ENCODE assay signal across 8 cellular contexts in genomic region chrX:14095702-14096101, GRCh38.
DNase-seq lines count a peak whose midpoint lies in the region; ATAC-seq and TF ChIP-seq lines count a peak whose summit lies in the region.

No MANE protein-coding gene starts in this region.

- H3K27me3 Mint-ChIP-seq in T-helper 2 cell treated with Interferon-gamma antibody and Interleukin-4, amounts not matched to agents 5 μg/mL and 100 μg/mL, for 36 hours (ENCODE audit: low read depth) = no peaks in the 10 kb centered on the region
- H3K27me3 Mint-ChIP-seq in type B pancreatic cell = no peaks in the 10 kb centered on the region

- no peak overlapping the region for H2BK120ac ChIP-seq in mesendoderm (ENCODE audit: low read depth, low read length)

- H3K56ac ChIP-seq in mesendoderm (ENCODE audit: low read length) = no peak overlapping the region

- H3K79me2 ChIP-seq in mesendoderm (ENCODE audit: control insufficient read depth, insufficient read depth, low read length) = no peaks in the 10 kb centered on the region

- H3K9me3 Mint-ChIP-seq in T-helper 2 cell treated with Interferon-gamma antibody and Interleukin-4, amounts not matched to agents 5 μg/mL and 100 μg/mL, for 36 hours = no peaks in the 10 kb centered on the region
- no peaks in the 10 kb centered on the region for H3K9me3 Mint-ChIP-seq in type B pancreatic cell

- H3K4me3 Mint-ChIP-seq in T-helper 2 cell treated with Interferon-gamma antibody and Interleukin-4, amounts not matched to agents 5 μg/mL and 100 μg/mL, for 36 hours = no peak overlapping the region
- H3K4me3 Mint-ChIP-seq in type B pancreatic cell = no peak overlapping the region

- H3K4me2 ChIP-seq in mesendoderm (ENCODE audit: low read length) = no peak overlapping the region

- H3K79me1 ChIP-seq in mesendoderm (ENCODE audit: low read length) = no peaks in the 10 kb centered on the region

- no peak overlapping the region for H4K5ac ChIP-seq in mesendoderm (ENCODE audit: low read length)

- TF ChIP-seq CTCF in choroid plexus epithelial cell (conservative IDR thresholded peaks at IDR 0.05; ENCODE audit: low read depth, low read length) = peak; percentile 82
- TF ChIP-seq CTCF in type B pancreatic cell (conservative IDR thresholded peaks at IDR 0.05) = peak; percentile 79

- H3K4me1 ChIP-seq in mesendoderm (ENCODE audit: control insufficient read depth, low read depth, low read length) = peaks cover 2% of the 10 kb centered on the region

- WGBS in mesendoderm (ENCODE audit: extremely low coverage, insufficient coverage, low lambda C conversion rate) = no CpG with 5 or more reads among the region's 13 CpGs

- no peaks in the 10 kb centered on the region for H3K36me3 ChIP-seq in mesendoderm (ENCODE audit: control insufficient read depth, insufficient read depth, low read length)

- no peak overlapping the region for H3K27ac Mint-ChIP-seq in T-helper 2 cell treated with Interferon-gamma antibody and Interleukin-4, amounts not matched to agents 5 μg/mL and 100 μg/mL, for 36 hours
- no peak overlapping the region for H3K27ac Mint-ChIP-seq in type B pancreatic cell

- H3K4ac ChIP-seq in mesendoderm (ENCODE audit: low read depth, low read length) = no peak overlapping the region

- no peak overlapping the region for H2BK15ac ChIP-seq in mesendoderm (replicated peaks; ENCODE audit: low read depth)

- peak; percentile 9 for DNase-seq in T-helper 2 cell treated with Interferon-gamma antibody and Interleukin-4, amounts not matched to agents 5 μg/mL and 100 μg/mL, for 36 hours (ENCODE audit: low spot score)
- DNase-seq in choroid plexus epithelial cell (ENCODE audit: low read depth) (peak; percentile 78), mesendoderm (peak; percentile 65), type B pancreatic cell (ENCODE audit: extremely low spot score, unreplicated experiment) (no peak), NCI-H2227 treated with DMSO at 0.1 percent for 48 hours (lab: John Stamatoyannopoulos, UW) (no peak), COR-L47 (lab: John Stamatoyannopoulos, UW) (no peak)

- no peak overlapping the region for H2AK5ac ChIP-seq in mesendoderm (ENCODE audit: low read length)

- no peaks in the 10 kb centered on the region for H3K36me3 Mint-ChIP-seq in T-helper 2 cell treated with Interferon-gamma antibody and Interleukin-4, amounts not matched to agents 5 μg/mL and 100 μg/mL, for 36 hours (ENCODE audit: low read depth)
- no peaks in the 10 kb centered on the region for H3K36me3 Mint-ChIP-seq in type B pancreatic cell

- no peaks in the 10 kb centered on the region for H3K4me1 Mint-ChIP-seq in T-helper 2 cell treated with Interferon-gamma antibody and Interleukin-4, amounts not matched to agents 5 μg/mL and 100 μg/mL, for 36 hours (ENCODE audit: low read depth)
- H3K4me1 Mint-ChIP-seq in type B pancreatic cell (ENCODE audit: unreplicated experiment) = no peaks in the 10 kb centered on the region

- no peaks in the 10 kb centered on the region for H3K27me3 ChIP-seq in mesendoderm (ENCODE audit: insufficient read depth, low read length, poor library complexity)

- H3K9ac ChIP-seq in mesendoderm (ENCODE audit: low read length) = no peak overlapping the region

- H3K27ac ChIP-seq in mesendoderm (ENCODE audit: low read depth, low read length) = no peak overlapping the region

- no peak overlapping the region for H3K18ac ChIP-seq in mesendoderm (ENCODE audit: low read length)

- no peak overlapping the region for H3K23ac ChIP-seq in mesendoderm (ENCODE audit: low read length)

- ATAC-seq in GM18508 (IDR thresholded peaks at IDR 0.05; ENCODE audit: insufficient read depth, unreplicated experiment) (peak; percentile 62), HG03025 (IDR thresholded peaks at IDR 0.05; ENCODE audit: low FRiP score, unreplicated experiment) (peak; percentile 53)

- H3K4me3 ChIP-seq in choroid plexus epithelial cell (ENCODE audit: low read depth, low read length) (no peak overlapping the region), mesendoderm (ENCODE audit: low read length) (no peak overlapping the region)

- no peak overlapping the region for H4K8ac ChIP-seq in mesendoderm (ENCODE audit: low read depth, low read length)

- no peak overlapping the region for H2BK5ac ChIP-seq in mesendoderm (ENCODE audit: low read length)

Comparison
In these comparisons a context has a peak if more than half of its experiments do, and no peak if none do; other contexts are left out.
1. DNase-seq: peak in T-helper 2 cell treated with Interferon-gamma antibody and Interleukin-4, amounts not matched to agents 5 μg/mL and 100 μg/mL, for 36 hours (single experiment), choroid plexus epithelial cell (single experiment) and mesendoderm (single experiment); none in type B pancreatic cell (single experiment), NCI-H2227 treated with DMSO at 0.1 percent for 48 hours (single experiment) and COR-L47 (single experiment).